In the genomic region with DNA sequence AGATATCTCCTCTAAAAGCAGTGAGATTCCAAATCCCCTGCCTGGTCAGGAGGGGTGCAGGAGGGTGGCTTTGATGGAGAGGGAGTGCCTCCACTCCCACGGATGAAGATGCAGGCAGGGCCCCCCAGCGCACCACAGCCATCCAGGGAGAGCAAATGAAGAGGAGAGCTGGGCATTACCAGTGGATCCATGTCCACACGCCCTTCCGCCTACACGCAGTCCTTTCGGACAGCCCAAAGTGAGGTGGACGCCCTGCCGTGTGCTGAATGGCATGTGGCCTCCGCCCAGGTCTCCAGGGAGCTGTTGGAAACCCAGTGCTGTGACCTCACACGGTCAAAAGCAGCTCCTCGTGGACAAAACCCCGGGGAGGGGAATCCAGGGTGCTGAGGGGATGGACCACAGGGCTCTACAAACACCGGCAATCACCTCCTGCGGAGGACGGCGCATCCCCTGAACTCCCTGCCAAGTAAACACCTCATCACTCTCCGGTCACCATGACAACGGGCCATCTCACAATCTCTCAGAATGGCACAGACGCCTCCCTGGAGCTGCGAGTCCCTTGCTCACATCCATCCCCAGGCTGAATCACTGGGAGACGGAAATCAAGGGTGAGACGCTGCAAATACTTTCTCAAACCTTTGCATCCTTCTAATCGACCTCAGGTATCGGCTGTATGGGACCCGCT, we compare ENCODE assay signal across 1 cellular context.
TF ChIP-seq lines count a peak whose summit lies in the region.

No MANE protein-coding gene starts in this region.

TF ChIP-seq in WTC11, 78 proteins besides CTCF, POLR2A, EP300 and RAD21 (continued from another document):
- TF ChIP-seq, protein P1, sequence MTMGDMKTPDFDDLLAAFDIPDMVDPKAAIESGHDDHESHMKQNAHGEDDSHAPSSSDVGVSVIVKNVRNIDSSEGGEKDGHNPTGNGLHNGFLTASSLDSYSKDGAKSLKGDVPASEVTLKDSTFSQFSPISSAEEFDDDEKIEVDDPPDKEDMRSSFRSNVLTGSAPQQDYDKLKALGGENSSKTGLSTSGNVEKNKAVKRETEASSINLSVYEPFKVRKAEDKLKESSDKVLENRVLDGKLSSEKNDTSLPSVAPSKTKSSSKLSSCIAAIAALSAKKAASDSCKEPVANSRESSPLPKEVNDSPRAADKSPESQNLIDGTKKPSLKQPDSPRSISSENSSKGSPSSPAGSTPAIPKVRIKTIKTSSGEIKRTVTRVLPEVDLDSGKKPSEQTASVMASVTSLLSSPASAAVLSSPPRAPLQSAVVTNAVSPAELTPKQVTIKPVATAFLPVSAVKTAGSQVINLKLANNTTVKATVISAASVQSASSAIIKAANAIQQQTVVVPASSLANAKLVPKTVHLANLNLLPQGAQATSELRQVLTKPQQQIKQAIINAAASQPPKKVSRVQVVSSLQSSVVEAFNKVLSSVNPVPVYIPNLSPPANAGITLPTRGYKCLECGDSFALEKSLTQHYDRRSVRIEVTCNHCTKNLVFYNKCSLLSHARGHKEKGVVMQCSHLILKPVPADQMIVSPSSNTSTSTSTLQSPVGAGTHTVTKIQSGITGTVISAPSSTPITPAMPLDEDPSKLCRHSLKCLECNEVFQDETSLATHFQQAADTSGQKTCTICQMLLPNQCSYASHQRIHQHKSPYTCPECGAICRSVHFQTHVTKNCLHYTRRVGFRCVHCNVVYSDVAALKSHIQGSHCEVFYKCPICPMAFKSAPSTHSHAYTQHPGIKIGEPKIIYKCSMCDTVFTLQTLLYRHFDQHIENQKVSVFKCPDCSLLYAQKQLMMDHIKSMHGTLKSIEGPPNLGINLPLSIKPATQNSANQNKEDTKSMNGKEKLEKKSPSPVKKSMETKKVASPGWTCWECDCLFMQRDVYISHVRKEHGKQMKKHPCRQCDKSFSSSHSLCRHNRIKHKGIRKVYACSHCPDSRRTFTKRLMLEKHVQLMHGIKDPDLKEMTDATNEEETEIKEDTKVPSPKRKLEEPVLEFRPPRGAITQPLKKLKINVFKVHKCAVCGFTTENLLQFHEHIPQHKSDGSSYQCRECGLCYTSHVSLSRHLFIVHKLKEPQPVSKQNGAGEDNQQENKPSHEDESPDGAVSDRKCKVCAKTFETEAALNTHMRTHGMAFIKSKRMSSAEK (CRISPR knock-in tag; IDR thresholded peaks at IDR 0.05; ENCODE audit: borderline replicate concordance) = no peak
- TF ChIP-seq FOXJ3 (CRISPR knock-in tag; IDR thresholded peaks at IDR 0.05; ENCODE audit: borderline replicate concordance) (no peak), MYBL2 (CRISPR knock-in tag; IDR thresholded peaks at IDR 0.05) (no peak), ZNF423 (CRISPR knock-in tag; IDR thresholded peaks at IDR 0.05) (no peak), E2F1 (CRISPR knock-in tag; IDR thresholded peaks at IDR 0.05) (no peak), SOX15 (CRISPR knock-in tag; IDR thresholded peaks at IDR 0.05) (no peak)
- TF ChIP-seq, protein P2, sequence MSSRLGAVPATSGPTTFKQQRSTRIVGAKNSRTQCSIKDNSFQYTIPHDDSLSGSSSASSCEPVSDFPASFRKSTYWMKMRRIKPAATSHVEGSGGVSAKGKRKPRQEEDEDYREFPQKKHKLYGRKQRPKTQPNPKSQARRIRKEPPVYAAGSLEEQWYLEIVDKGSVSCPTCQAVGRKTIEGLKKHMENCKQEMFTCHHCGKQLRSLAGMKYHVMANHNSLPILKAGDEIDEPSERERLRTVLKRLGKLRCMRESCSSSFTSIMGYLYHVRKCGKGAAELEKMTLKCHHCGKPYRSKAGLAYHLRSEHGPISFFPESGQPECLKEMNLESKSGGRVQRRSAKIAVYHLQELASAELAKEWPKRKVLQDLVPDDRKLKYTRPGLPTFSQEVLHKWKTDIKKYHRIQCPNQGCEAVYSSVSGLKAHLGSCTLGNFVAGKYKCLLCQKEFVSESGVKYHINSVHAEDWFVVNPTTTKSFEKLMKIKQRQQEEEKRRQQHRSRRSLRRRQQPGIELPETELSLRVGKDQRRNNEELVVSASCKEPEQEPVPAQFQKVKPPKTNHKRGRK (CRISPR knock-in tag; IDR thresholded peaks at IDR 0.05; ENCODE audit: borderline replicate concordance) = no peak
